Comparison of ENCODE assay signal across 17 cellular contexts in genomic region chr5:61731267-61731945, GRCh38.
DNase-seq lines count a peak whose midpoint lies in the region; ATAC-seq, FAIRE-seq and TF ChIP-seq lines count a peak whose summit lies in the region.
"Had no signal": no experiment of that assay in that cellular context is flagged by ENCODE, and none has a peak within 500 bp of the region (broad histone marks: within the 10 kb centered on the region; RNA-seq: fewer than 3 reads in every experiment).

No MANE protein-coding gene starts in this region.

- H3K27me3 Mint-ChIP-seq in astrocyte (ENCODE audit: low read depth, unreplicated experiment): peaks cover 35% of the 10 kb centered on the region

- H3K4me2 ChIP-seq in astrocyte (ENCODE audit: low read length): no peak overlapping the region
- H3K4me2 ChIP-seq: SK-N-SH had no signal

- no peaks in the 10 kb centered on the region for H3K36me3 Mint-ChIP-seq in astrocyte (ENCODE audit: low read depth, unreplicated experiment)
- H3K36me3 Mint-ChIP-seq: CD4-positive, CD25-positive, alpha-beta regulatory T cell had no signal

- intact Hi-C loops in aorta (cut with DNase I): no loop called here

- no peaks in the 10 kb centered on the region for H4K20me1 ChIP-seq in astrocyte (ENCODE audit: insufficient read depth, low read length)

- H3K4me1 ChIP-seq in astrocyte (ENCODE audit: insufficient read depth, low read length) (peaks cover 4% of the 10 kb centered on the region), iPS-20b (ENCODE audit: insufficient read depth, low read length) (peaks cover 13% of the 10 kb centered on the region), neuron (ENCODE audit: insufficient read depth, low read length) (peaks cover 66% of the 10 kb centered on the region), aorta (ENCODE audit: control insufficient read depth in 1 of 2, insufficient read depth in 2 of 2, low read length in 2 of 2) (no peaks in the 10 kb centered on the region)

- H3K79me2 ChIP-seq in astrocyte (ENCODE audit: insufficient read depth, low read length): no peaks in the 10 kb centered on the region

- no peak for TF ChIP-seq CTCF in astrocyte (IDR thresholded peaks at IDR 0.05; ENCODE audit: insufficient read depth, low read depth, low read length)

- no peak overlapping the region for H3K27ac ChIP-seq in astrocyte (ENCODE audit: low read depth, low read length)
- no peak overlapping the region for H3K27ac ChIP-seq in iPS-20b (ENCODE audit: low read length)
- H3K27ac ChIP-seq in aorta (ENCODE audit: low read depth in 1 of 2, low read length in 2 of 2): no peak overlapping the region

- peak overlapping the region; percentile 28 for H2AFZ ChIP-seq in astrocyte (ENCODE audit: low read depth, low read length)
- H2AFZ ChIP-seq in neuron (ENCODE audit: low read depth, low read length): peak overlapping the region; percentile 20

- no peaks in the 10 kb centered on the region for H3K9me3 Mint-ChIP-seq in astrocyte (ENCODE audit: unreplicated experiment)

- H3K9me3 ChIP-seq in astrocyte (ENCODE audit: insufficient read depth, low read depth, low read length): no peaks in the 10 kb centered on the region
- H3K9me3 ChIP-seq in iPS-20b (ENCODE audit: insufficient read depth, low read depth, low read length): no peaks in the 10 kb centered on the region
- no peaks in the 10 kb centered on the region for H3K9me3 ChIP-seq in neuron (ENCODE audit: low read length)
- peaks cover 1% of the 10 kb centered on the region for H3K9me3 ChIP-seq in aorta (ENCODE audit: control insufficient read depth, low read length)
- H3K9me3 ChIP-seq: MG63, SK-N-SH had no signal

- no peak overlapping the region for H3K4me3 ChIP-seq in astrocyte (ENCODE audit: insufficient read depth, low read depth, low read length)
- H3K4me3 ChIP-seq in iPS-20b (ENCODE audit: low read length): peak overlapping the region; percentile 48; the same call in 1 of the 2 replicates
- H3K4me3 ChIP-seq in neuron (ENCODE audit: low read length): peak overlapping the region; percentile 47
- H3K4me3 ChIP-seq in aorta (ENCODE audit: low read length in 2 of 2): no peak overlapping the region
- H3K4me3 ChIP-seq: MG63 had no signal

- H3K36me3 ChIP-seq in astrocyte (ENCODE audit: insufficient read depth, low read length): no peaks in the 10 kb centered on the region
- H3K36me3 ChIP-seq in iPS-20b (ENCODE audit: insufficient read depth, low read depth, low read length): no peaks in the 10 kb centered on the region
- H3K36me3 ChIP-seq in neuron (ENCODE audit: insufficient read depth, low read length): no peaks in the 10 kb centered on the region
- H3K36me3 ChIP-seq in aorta (ENCODE audit: control insufficient read depth in 1 of 2, insufficient read depth in 2 of 2, low read length in 1 of 2): no peaks in the 10 kb centered on the region
- H3K36me3 ChIP-seq: MG63 had no signal

- no peak overlapping the region for H3K4me3 Mint-ChIP-seq in astrocyte (ENCODE audit: unreplicated experiment)
- H3K4me3 Mint-ChIP-seq: B cell; CD4-positive, CD25-positive, alpha-beta regulatory T cell had no signal

- H3K27me3 ChIP-seq in astrocyte (ENCODE audit: insufficient read depth, low read length): peaks cover 2% of the 10 kb centered on the region
- peaks cover 13% of the 10 kb centered on the region for H3K27me3 ChIP-seq in iPS-20b (ENCODE audit: insufficient read depth, low read length)
- no peaks in the 10 kb centered on the region for H3K27me3 ChIP-seq in neuron (ENCODE audit: insufficient read depth, low read length)
- H3K27me3 ChIP-seq in aorta (ENCODE audit: control insufficient read depth in 1 of 2, insufficient read depth in 2 of 2, low read length in 1 of 2): no peaks in the 10 kb centered on the region
- H3K27me3 ChIP-seq: MG63 had no signal

- WGBS in aorta, 2 donors: 60 to 70% methylated on average over 6 of the region's 6 CpGs

- H3K27ac Mint-ChIP-seq in astrocyte (ENCODE audit: unreplicated experiment): no peak overlapping the region
- H3K27ac Mint-ChIP-seq: B cell; CD4-positive, CD25-positive, alpha-beta regulatory T cell had no signal

- DNase-seq in astrocyte (ENCODE audit: low read depth): no peak
- no peak for DNase-seq in activated CD8-positive, alpha-beta memory T cell treated with anti-CD3 and anti-CD28 coated beads for 24 hours
- DNase-seq in aorta: no peak
- DNase-seq in T-helper 2 cell: no peak
- DNase-seq: CD4-positive, CD25-positive, alpha-beta regulatory T cell; DMS53; MG63; NCI-H1092; NCI-H2107; NCI-H226; NCI-H526; SHP77; SK-N-SH had no signal

- peaks cover 4% of the 10 kb centered on the region for H3K4me1 Mint-ChIP-seq in astrocyte (ENCODE audit: low read depth, unreplicated experiment)
- H3K4me1 Mint-ChIP-seq: B cell; CD4-positive, CD25-positive, alpha-beta regulatory T cell had no signal

- H3K9ac ChIP-seq in astrocyte (ENCODE audit: low read length) (no peak overlapping the region), iPS-20b (ENCODE audit: low read depth, low read length) (no peak overlapping the region; the same call in 1 of the 2 replicates)
- H3K9ac ChIP-seq: SK-N-SH had no signal

- ATAC-seq in GM21526 (IDR thresholded peaks at IDR 0.05; ENCODE audit: low FRiP score, unreplicated experiment) (no peak), aorta (ENCODE audit: low FRiP score) (no peak)

- FAIRE-seq in astrocyte (lab: Jason Lieb, UNC): no peak

Comparison
In these comparisons a context has a peak if more than half of its experiments do, and no peak if none do; other contexts are left out.
1. H3K4me3 ChIP-seq: peak in iPS-20b (single experiment) and neuron (single experiment); none in astrocyte (single experiment) and aorta (0 of 2).